ENCODE assay signal across 2 cellular contexts in the genomic region with DNA sequence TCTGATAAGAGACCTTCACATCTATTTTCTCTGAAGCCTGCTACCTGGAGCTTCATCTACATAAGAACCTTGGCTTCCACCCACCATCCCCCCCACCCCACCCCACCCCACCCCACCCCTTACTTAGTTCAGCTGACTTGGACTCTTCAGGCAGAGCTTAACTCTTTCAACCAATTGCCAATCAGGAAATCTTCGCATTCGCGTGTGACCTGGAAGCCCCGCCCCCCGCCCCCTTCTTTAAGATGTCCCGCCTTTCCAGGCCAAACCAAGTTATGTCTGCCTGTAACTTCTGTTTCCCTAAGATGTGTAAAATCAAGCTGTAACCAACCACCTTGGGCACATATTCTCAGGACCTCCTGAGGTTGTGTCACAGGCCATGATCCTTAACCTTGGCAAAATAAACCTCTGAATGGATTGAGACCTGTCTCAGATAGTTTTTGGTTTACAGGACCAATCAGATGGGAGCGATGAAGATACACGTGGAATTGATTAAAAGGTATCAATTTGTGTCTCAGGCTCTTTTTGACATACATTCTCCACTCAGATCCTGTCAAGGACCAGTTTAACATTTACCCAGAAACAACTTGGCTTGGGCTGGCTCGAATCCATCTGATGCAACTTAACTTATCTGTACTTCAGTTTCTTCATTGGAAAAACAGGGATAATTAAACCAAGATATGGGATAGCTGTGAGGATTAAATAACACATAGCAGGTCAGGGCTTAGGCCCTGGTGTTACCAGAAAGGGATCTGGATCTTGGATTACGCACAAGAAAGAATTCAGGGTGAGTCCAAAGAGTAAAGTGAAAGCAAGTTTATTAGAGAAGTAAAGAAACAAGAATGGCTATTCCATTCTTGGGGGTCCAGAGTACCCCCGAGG.
A peak's percentile ranks its signal among the peaks of the same experiment; 100 is the strongest.
TF ChIP-seq lines count a peak whose summit lies in the region.

No MANE protein-coding gene starts in this region.

TF ChIP-seq in GM23338, 12 proteins besides CTCF, POLR2A, EP300 and RAD21 (continued from another document):
- TF ChIP-seq POLR2AphosphoS5 (IDR thresholded peaks at IDR 0.05; ENCODE audit: low read depth) (no peak), EZH2 (IDR thresholded peaks at IDR 0.05; ENCODE audit: low read depth, unreplicated experiment) (no peak), ZNF114 (CRISPR knock-in tag; IDR thresholded peaks at IDR 0.05) (no peak), CREB1 (CRISPR knock-in tag; IDR thresholded peaks at IDR 0.05; ENCODE audit: low read depth) (no peak), STAT1 (IDR thresholded peaks at IDR 0.05; ENCODE audit: unreplicated experiment) (no peak)

TF ChIP-seq in K562, 482 proteins besides CTCF, POLR2A, EP300 and RAD21 (continued from another document and continues in another):
- TF ChIP-seq ZMIZ1 (IDR thresholded peaks at IDR 0.05; ENCODE audit: low read depth in 2 of 2, low read length in 2 of 2), result no peak
- TF ChIP-seq PTTG1 (tag; IDR thresholded peaks at IDR 0.05; ENCODE audit: low read depth), result peak; percentile 62; the same call in 1 of the 2 replicates
- TF ChIP-seq, protein P1, sequence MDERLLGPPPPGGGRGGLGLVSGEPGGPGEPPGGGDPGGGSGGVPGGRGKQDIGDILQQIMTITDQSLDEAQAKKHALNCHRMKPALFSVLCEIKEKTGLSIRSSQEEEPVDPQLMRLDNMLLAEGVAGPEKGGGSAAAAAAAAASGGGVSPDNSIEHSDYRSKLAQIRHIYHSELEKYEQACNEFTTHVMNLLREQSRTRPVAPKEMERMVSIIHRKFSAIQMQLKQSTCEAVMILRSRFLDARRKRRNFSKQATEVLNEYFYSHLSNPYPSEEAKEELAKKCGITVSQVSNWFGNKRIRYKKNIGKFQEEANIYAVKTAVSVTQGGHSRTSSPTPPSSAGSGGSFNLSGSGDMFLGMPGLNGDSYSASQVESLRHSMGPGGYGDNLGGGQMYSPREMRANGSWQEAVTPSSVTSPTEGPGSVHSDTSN (CRISPR knock-in tag; IDR thresholded peaks at IDR 0.05; ENCODE audit: low read depth), result no peak
- TF ChIP-seq, protein P1 (tag; conservative IDR thresholded peaks at IDR 0.05; ENCODE audit: low read depth), result 0 out of 2 replicates have a peak, but pooled peaks have one; percentile 6
- TF ChIP-seq ZNF175 (CRISPR knock-in tag; IDR thresholded peaks at IDR 0.05; ENCODE audit: low read depth), result peak; percentile 58; the same call in 1 of the 2 replicates
- no peak for TF ChIP-seq AFF4 (CRISPR knock-in tag; IDR thresholded peaks at IDR 0.05)
- TF ChIP-seq NFXL1 (CRISPR knock-in tag; IDR thresholded peaks at IDR 0.05), result 0 out of 2 replicates have a peak, but pooled peaks have one; percentile 33
- TF ChIP-seq, protein P2, sequence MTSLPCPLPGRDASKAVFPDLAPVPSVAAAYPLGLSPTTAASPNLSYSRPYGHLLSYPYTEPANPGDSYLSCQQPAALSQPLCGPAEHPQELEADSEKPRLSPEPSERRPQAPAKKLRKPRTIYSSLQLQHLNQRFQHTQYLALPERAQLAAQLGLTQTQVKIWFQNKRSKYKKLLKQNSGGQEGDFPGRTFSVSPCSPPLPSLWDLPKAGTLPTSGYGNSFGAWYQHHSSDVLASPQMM (CRISPR knock-in tag; IDR thresholded peaks at IDR 0.05), result no peak
- TF ChIP-seq ZKSCAN8 (CRISPR knock-in tag; IDR thresholded peaks at IDR 0.05), result no peak
- no peak for TF ChIP-seq STAT5A (IDR thresholded peaks at IDR 0.05; ENCODE audit: borderline replicate concordance, low read length)
- no peak for TF ChIP-seq HMBOX1 (IDR thresholded peaks at IDR 0.05)
- TF ChIP-seq TRIM24 (IDR thresholded peaks at IDR 0.05), result 0 out of 4 replicates have a peak, but pooled peaks of 1 of the 2 experiments have one; percentile 12
- TF ChIP-seq RB1 (IDR thresholded peaks at IDR 0.05; ENCODE audit: low read depth), result 0 out of 2 replicates have a peak, but pooled peaks have one; percentile 25
- TF ChIP-seq PTRF (tag; IDR thresholded peaks at IDR 0.05), result peak; percentile 36; the same call in 1 of the 2 replicates
- TF ChIP-seq ZNF76 (CRISPR knock-in tag; IDR thresholded peaks at IDR 0.05; ENCODE audit: borderline replicate concordance), result peak; percentile 68; the same call in 1 of the 2 replicates
- no peak for TF ChIP-seq EZH2 (IDR thresholded peaks at IDR 0.05; ENCODE audit: borderline replicate concordance, low read depth, low read length)
- TF ChIP-seq ZNF274 (IDR thresholded peaks at IDR 0.05; ENCODE audit: borderline replicate concordance, low read depth, low read length), result no peak
- TF ChIP-seq, protein P3, sequence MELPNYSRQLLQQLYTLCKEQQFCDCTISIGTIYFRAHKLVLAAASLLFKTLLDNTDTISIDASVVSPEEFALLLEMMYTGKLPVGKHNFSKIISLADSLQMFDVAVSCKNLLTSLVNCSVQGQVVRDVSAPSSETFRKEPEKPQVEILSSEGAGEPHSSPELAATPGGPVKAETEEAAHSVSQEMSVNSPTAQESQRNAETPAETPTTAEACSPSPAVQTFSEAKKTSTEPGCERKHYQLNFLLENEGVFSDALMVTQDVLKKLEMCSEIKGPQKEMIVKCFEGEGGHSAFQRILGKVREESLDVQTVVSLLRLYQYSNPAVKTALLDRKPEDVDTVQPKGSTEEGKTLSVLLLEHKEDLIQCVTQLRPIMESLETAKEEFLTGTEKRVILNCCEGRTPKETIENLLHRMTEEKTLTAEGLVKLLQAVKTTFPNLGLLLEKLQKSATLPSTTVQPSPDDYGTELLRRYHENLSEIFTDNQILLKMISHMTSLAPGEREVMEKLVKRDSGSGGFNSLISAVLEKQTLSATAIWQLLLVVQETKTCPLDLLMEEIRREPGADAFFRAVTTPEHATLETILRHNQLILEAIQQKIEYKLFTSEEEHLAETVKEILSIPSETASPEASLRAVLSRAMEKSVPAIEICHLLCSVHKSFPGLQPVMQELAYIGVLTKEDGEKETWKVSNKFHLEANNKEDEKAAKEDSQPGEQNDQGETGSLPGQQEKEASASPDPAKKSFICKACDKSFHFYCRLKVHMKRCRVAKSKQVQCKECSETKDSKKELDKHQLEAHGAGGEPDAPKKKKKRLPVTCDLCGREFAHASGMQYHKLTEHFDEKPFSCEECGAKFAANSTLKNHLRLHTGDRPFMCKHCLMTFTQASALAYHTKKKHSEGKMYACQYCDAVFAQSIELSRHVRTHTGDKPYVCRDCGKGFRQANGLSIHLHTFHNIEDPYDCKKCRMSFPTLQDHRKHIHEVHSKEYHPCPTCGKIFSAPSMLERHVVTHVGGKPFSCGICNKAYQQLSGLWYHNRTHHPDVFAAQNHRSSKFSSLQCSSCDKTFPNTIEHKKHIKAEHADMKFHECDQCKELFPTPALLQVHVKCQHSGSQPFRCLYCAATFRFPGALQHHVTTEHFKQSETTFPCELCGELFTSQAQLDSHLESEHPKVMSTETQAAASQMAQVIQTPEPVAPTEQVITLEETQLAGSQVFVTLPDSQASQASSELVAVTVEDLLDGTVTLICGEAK (IDR thresholded peaks at IDR 0.05), result peak; percentile 27; the same call in 1 of the 2 replicates
- TF ChIP-seq, protein P3 (CRISPR knock-in tag; IDR thresholded peaks at IDR 0.05), result no peak
- TF ChIP-seq, protein P4, sequence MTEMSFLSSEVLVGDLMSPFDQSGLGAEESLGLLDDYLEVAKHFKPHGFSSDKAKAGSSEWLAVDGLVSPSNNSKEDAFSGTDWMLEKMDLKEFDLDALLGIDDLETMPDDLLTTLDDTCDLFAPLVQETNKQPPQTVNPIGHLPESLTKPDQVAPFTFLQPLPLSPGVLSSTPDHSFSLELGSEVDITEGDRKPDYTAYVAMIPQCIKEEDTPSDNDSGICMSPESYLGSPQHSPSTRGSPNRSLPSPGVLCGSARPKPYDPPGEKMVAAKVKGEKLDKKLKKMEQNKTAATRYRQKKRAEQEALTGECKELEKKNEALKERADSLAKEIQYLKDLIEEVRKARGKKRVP (CRISPR knock-in tag; IDR thresholded peaks at IDR 0.05), result no peak
- no peak for TF ChIP-seq KAT8 (IDR thresholded peaks at IDR 0.05; ENCODE audit: low read depth)
- peak; percentile 45; the same call in 1 of the 2 replicates for TF ChIP-seq ZNF311 (CRISPR knock-in tag; IDR thresholded peaks at IDR 0.05)
- TF ChIP-seq CEBPG (CRISPR knock-in tag; IDR thresholded peaks at IDR 0.05), result no peak
- peak; percentile 4 to 45; a peak in 2 of 4 replicates for TF ChIP-seq CEBPG (tag; conservative IDR thresholded peaks at IDR 0.05 in 1 of 2, IDR thresholded peaks at IDR 0.05 in 1 of 2)
- TF ChIP-seq ZKSCAN1 (IDR thresholded peaks at IDR 0.05; ENCODE audit: low read depth, low read length), result no peak
- peak; percentile 23; the same call in 1 of the 2 replicates for TF ChIP-seq NBN (IDR thresholded peaks at IDR 0.05; ENCODE audit: low read depth)
